8 cellular contexts compared by ENCODE assay signal in genomic region chr9:123111977-123112869, GRCh38.
DNase-seq lines count a peak whose midpoint lies in the region; ATAC-seq lines count a peak whose summit lies in the region.

No MANE protein-coding gene starts in this region.

- no peak overlapping the region for H3K27ac Mint-ChIP-seq in activated CD4-positive, alpha-beta T cell treated with anti-CD3 and anti-CD28 coated beads, Interleukin-2, amount 10 ng/mL, durations not matched to agents 24 days and 14 days
- H3K27ac Mint-ChIP-seq in activated T-cell treated with anti-CD3 and anti-CD28 coated beads, Interleukin-2, amount 50 U/mL, for 72 hours: no peak overlapping the region
- peak overlapping the region; percentile 68 for H3K27ac Mint-ChIP-seq in stimulated activated memory B cell treated with anti-CD40 and anti-IgM and Interleukin-4, amounts not matched to agents 10 μg/mL and 1 μg/mL and 100 μg/mL, for 72 hours
- no peak overlapping the region for H3K27ac Mint-ChIP-seq in activated T-helper 1 cell treated with anti-CD3 and anti-CD28 coated beads, Interleukin-12 subunit alpha, Interleukin-12 subunit beta, Interleukin-2, Interleukin-4 antibody, amounts not matched to agents 30 ng/mL and 10 ng/mL and 1 ng/mL, durations not matched to agents 14 hours and 24 hours and 36 hours

- intact Hi-C loops in activated CD4-positive, alpha-beta T cell treated with anti-CD3 and anti-CD28 coated beads, Interleukin-2, amount 10 ng/mL, durations not matched to agents 24 days and 14 days (cut with micrococcal nuclease): no loop called here
- intact Hi-C loops in left ventricle myocardium superior (cut with micrococcal nuclease): no loop called here
- intact Hi-C loops in activated T-helper 1 cell treated with anti-CD3 and anti-CD28 coated beads, Interleukin-12 subunit alpha, Interleukin-12 subunit beta, Interleukin-2, Interleukin-4 antibody, amounts not matched to agents 30 ng/mL and 10 ng/mL and 1 ng/mL, durations not matched to agents 14 hours and 24 hours and 36 hours (cut with micrococcal nuclease): no loop called here

- H3K4me1 Mint-ChIP-seq in activated CD4-positive, alpha-beta T cell treated with anti-CD3 and anti-CD28 coated beads, Interleukin-2, amount 10 ng/mL, durations not matched to agents 24 days and 14 days: peaks cover 9% of the 10 kb centered on the region
- H3K4me1 Mint-ChIP-seq in activated T-cell treated with anti-CD3 and anti-CD28 coated beads, Interleukin-2, amount 50 U/mL, for 72 hours (ENCODE audit: low read depth): no peaks in the 10 kb centered on the region
- H3K4me1 Mint-ChIP-seq in stimulated activated memory B cell treated with anti-CD40 and anti-IgM and Interleukin-4, amounts not matched to agents 10 μg/mL and 1 μg/mL and 100 μg/mL, for 72 hours: peaks cover 20% of the 10 kb centered on the region
- H3K4me1 Mint-ChIP-seq in activated T-helper 1 cell treated with anti-CD3 and anti-CD28 coated beads, Interleukin-12 subunit alpha, Interleukin-12 subunit beta, Interleukin-2, Interleukin-4 antibody, amounts not matched to agents 30 ng/mL and 10 ng/mL and 1 ng/mL, durations not matched to agents 14 hours and 24 hours and 36 hours (ENCODE audit: low read depth): peaks cover 14% of the 10 kb centered on the region

- DNase-seq in activated CD4-positive, alpha-beta T cell treated with anti-CD3 and anti-CD28 coated beads, Interleukin-2, amount 10 ng/mL, durations not matched to agents 24 days and 14 days: peak; percentile 62
- no peak for DNase-seq in activated CD4-positive, alpha-beta T cell treated with anti-CD3 and anti-CD28 coated beads, Interleukin-2, amount 50 U/mL, for 4 hours
- peak in 1 of 2 donors; percentile 8 for DNase-seq in activated T-cell treated with anti-CD3 and anti-CD28 coated beads, Interleukin-2, amount 50 U/mL, for 72 hours
- DNase-seq in left ventricle myocardium superior (peak; percentile 46), HUDEP-2 (lab: John Stamatoyannopoulos, UW; ENCODE audit: unreplicated experiment in 76 of 76) (no peak)
- no peak for DNase-seq in activated T-helper 1 cell treated with anti-CD3 and anti-CD28 coated beads, Interleukin-12 subunit alpha, Interleukin-12 subunit beta, Interleukin-2, Interleukin-4 antibody, amounts not matched to agents 30 ng/mL and 10 ng/mL and 1 ng/mL, durations not matched to agents 14 hours and 24 hours and 36 hours (ENCODE audit: low spot score)
- DNase-seq in central memory CD4-positive, alpha-beta T cell: no peak

- no peaks in the 10 kb centered on the region for H3K27me3 Mint-ChIP-seq in activated CD4-positive, alpha-beta T cell treated with anti-CD3 and anti-CD28 coated beads, Interleukin-2, amount 10 ng/mL, durations not matched to agents 24 days and 14 days
- H3K27me3 Mint-ChIP-seq in activated T-cell treated with anti-CD3 and anti-CD28 coated beads, Interleukin-2, amount 50 U/mL, for 72 hours (ENCODE audit: low read depth): no peaks in the 10 kb centered on the region
- H3K27me3 Mint-ChIP-seq in stimulated activated memory B cell treated with anti-CD40 and anti-IgM and Interleukin-4, amounts not matched to agents 10 μg/mL and 1 μg/mL and 100 μg/mL, for 72 hours: no peaks in the 10 kb centered on the region
- H3K27me3 Mint-ChIP-seq in activated T-helper 1 cell treated with anti-CD3 and anti-CD28 coated beads, Interleukin-12 subunit alpha, Interleukin-12 subunit beta, Interleukin-2, Interleukin-4 antibody, amounts not matched to agents 30 ng/mL and 10 ng/mL and 1 ng/mL, durations not matched to agents 14 hours and 24 hours and 36 hours (ENCODE audit: insufficient read depth): no peaks in the 10 kb centered on the region

- no peak overlapping the region for H3K4me3 Mint-ChIP-seq in activated CD4-positive, alpha-beta T cell treated with anti-CD3 and anti-CD28 coated beads, Interleukin-2, amount 10 ng/mL, durations not matched to agents 24 days and 14 days
- no peak overlapping the region for H3K4me3 Mint-ChIP-seq in activated T-cell treated with anti-CD3 and anti-CD28 coated beads, Interleukin-2, amount 50 U/mL, for 72 hours
- H3K4me3 Mint-ChIP-seq in stimulated activated memory B cell treated with anti-CD40 and anti-IgM and Interleukin-4, amounts not matched to agents 10 μg/mL and 1 μg/mL and 100 μg/mL, for 72 hours: no peak overlapping the region
- no peak overlapping the region for H3K4me3 Mint-ChIP-seq in activated T-helper 1 cell treated with anti-CD3 and anti-CD28 coated beads, Interleukin-12 subunit alpha, Interleukin-12 subunit beta, Interleukin-2, Interleukin-4 antibody, amounts not matched to agents 30 ng/mL and 10 ng/mL and 1 ng/mL, durations not matched to agents 14 hours and 24 hours and 36 hours

- no peaks in the 10 kb centered on the region for H3K9me3 Mint-ChIP-seq in activated CD4-positive, alpha-beta T cell treated with anti-CD3 and anti-CD28 coated beads, Interleukin-2, amount 10 ng/mL, durations not matched to agents 24 days and 14 days
- no peaks in the 10 kb centered on the region for H3K9me3 Mint-ChIP-seq in activated T-cell treated with anti-CD3 and anti-CD28 coated beads, Interleukin-2, amount 50 U/mL, for 72 hours
- H3K9me3 Mint-ChIP-seq in stimulated activated memory B cell treated with anti-CD40 and anti-IgM and Interleukin-4, amounts not matched to agents 10 μg/mL and 1 μg/mL and 100 μg/mL, for 72 hours: no peaks in the 10 kb centered on the region
- no peaks in the 10 kb centered on the region for H3K9me3 Mint-ChIP-seq in activated T-helper 1 cell treated with anti-CD3 and anti-CD28 coated beads, Interleukin-12 subunit alpha, Interleukin-12 subunit beta, Interleukin-2, Interleukin-4 antibody, amounts not matched to agents 30 ng/mL and 10 ng/mL and 1 ng/mL, durations not matched to agents 14 hours and 24 hours and 36 hours

- ATAC-seq in activated T-cell treated with anti-CD3 and anti-CD28 coated beads, Interleukin-2, amount 50 U/mL, for 72 hours (replicated peaks in 1 of 2): peak; percentile 43 to 64
- ATAC-seq in left ventricle myocardium superior: peak; percentile 27
- no peak for ATAC-seq in stimulated activated memory B cell treated with anti-CD40 and anti-IgM and Interleukin-4, amounts not matched to agents 10 μg/mL and 1 μg/mL and 100 μg/mL, for 72 hours

- peaks cover under 1% of the 10 kb centered on the region for H3K36me3 Mint-ChIP-seq in activated CD4-positive, alpha-beta T cell treated with anti-CD3 and anti-CD28 coated beads, Interleukin-2, amount 10 ng/mL, durations not matched to agents 24 days and 14 days (ENCODE audit: low read depth)
- H3K36me3 Mint-ChIP-seq in activated T-cell treated with anti-CD3 and anti-CD28 coated beads, Interleukin-2, amount 50 U/mL, for 72 hours (ENCODE audit: insufficient read depth in 2 of 2): no peaks in the 10 kb centered on the region
- peaks cover 42% of the 10 kb centered on the region for H3K36me3 Mint-ChIP-seq in stimulated activated memory B cell treated with anti-CD40 and anti-IgM and Interleukin-4, amounts not matched to agents 10 μg/mL and 1 μg/mL and 100 μg/mL, for 72 hours
- peaks cover 2% of the 10 kb centered on the region for H3K36me3 Mint-ChIP-seq in activated T-helper 1 cell treated with anti-CD3 and anti-CD28 coated beads, Interleukin-12 subunit alpha, Interleukin-12 subunit beta, Interleukin-2, Interleukin-4 antibody, amounts not matched to agents 30 ng/mL and 10 ng/mL and 1 ng/mL, durations not matched to agents 14 hours and 24 hours and 36 hours (ENCODE audit: low read depth)

Comparison
In these comparisons a context has a peak if more than half of its experiments do, and no peak if none do; other contexts are left out.
1. DNase-seq: peak in activated CD4-positive, alpha-beta T cell treated with anti-CD3 and anti-CD28 coated beads, Interleukin-2, amount 10 ng/mL, durations not matched to agents 24 days and 14 days (single experiment) and left ventricle myocardium superior (single experiment); none in activated CD4-positive, alpha-beta T cell treated with anti-CD3 and anti-CD28 coated beads, Interleukin-2, amount 50 U/mL, for 4 hours (0 of 2), activated T-helper 1 cell treated with anti-CD3 and anti-CD28 coated beads, Interleukin-12 subunit alpha, Interleukin-12 subunit beta, Interleukin-2, Interleukin-4 antibody, amounts not matched to agents 30 ng/mL and 10 ng/mL and 1 ng/mL, durations not matched to agents 14 hours and 24 hours and 36 hours (single experiment), HUDEP-2 (0 of 76) and central memory CD4-positive, alpha-beta T cell (single experiment).